In the genomic region with DNA sequence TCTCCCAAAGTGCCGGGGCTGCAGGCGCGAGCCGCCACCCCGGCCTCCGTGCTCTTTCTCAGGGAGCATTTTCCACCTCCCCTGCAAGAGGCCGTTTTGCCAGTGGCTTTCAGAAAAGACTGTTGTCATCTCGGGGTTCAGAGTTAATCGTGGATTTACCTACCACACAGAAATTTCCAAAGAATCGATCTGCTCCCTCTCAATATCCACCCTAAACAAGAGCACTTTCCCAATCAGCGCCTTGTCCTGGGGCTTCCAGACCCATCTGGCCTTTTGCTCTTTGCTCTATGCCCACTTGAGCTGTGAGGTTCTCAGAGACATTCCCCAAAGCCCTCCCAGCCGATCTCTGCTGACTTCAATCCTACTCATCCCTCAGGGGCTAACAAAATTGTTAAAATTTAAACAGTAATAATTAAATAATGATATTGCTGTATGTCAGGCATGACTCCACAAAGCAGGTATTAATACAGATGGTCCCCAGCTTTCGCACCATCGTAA, we compare ENCODE assay signal across 8 cellular contexts.
DNase-seq lines count a peak whose midpoint lies in the region; ATAC-seq and TF ChIP-seq lines count a peak whose summit lies in the region.

No MANE protein-coding gene starts in this region.

- H3K36me3 ChIP-seq in left lung, result no peaks in the 10 kb centered on the region

- TF ChIP-seq CTCF in left lung (IDR thresholded peaks at IDR 0.05) (no peak), foreskin fibroblast (IDR thresholded peaks at IDR 0.05; ENCODE audit: low read depth, low read length) (no peak)

- H3K27me3 Mint-ChIP-seq in activated CD4-positive, alpha-beta T cell treated with anti-CD3 and anti-CD28 coated beads, Interleukin-2, amount 10 ng/mL, durations not matched to agents 24 days and 14 days, result no peaks in the 10 kb centered on the region
- no peaks in the 10 kb centered on the region for H3K27me3 Mint-ChIP-seq in activated CD4-positive, alpha-beta memory T cell treated with anti-CD3 and anti-CD28 coated beads for 36 hours
- H3K27me3 Mint-ChIP-seq in stimulated activated naive CD8-positive, alpha-beta T cell treated with anti-CD3 and anti-CD28 coated beads, Interleukin-15, amount 100 ng/mL, for 72 hours, result peaks cover 8% of the 10 kb centered on the region

- no peaks in the 10 kb centered on the region for H3K9me3 ChIP-seq in left lung

- H3K4me1 Mint-ChIP-seq in activated CD4-positive, alpha-beta T cell treated with anti-CD3 and anti-CD28 coated beads, Interleukin-2, amount 10 ng/mL, durations not matched to agents 24 days and 14 days, result peaks cover 32% of the 10 kb centered on the region
- H3K4me1 Mint-ChIP-seq in activated CD4-positive, alpha-beta memory T cell treated with anti-CD3 and anti-CD28 coated beads for 36 hours (ENCODE audit: low read depth), result peaks cover 34% of the 10 kb centered on the region
- peaks cover 47% of the 10 kb centered on the region for H3K4me1 Mint-ChIP-seq in stimulated activated naive CD8-positive, alpha-beta T cell treated with anti-CD3 and anti-CD28 coated beads, Interleukin-15, amount 100 ng/mL, for 72 hours

- H3K27me3 ChIP-seq in left lung, result no peaks in the 10 kb centered on the region

- peak overlapping the region; percentile 86 for H3K27ac Mint-ChIP-seq in activated CD4-positive, alpha-beta T cell treated with anti-CD3 and anti-CD28 coated beads, Interleukin-2, amount 10 ng/mL, durations not matched to agents 24 days and 14 days
- peak overlapping the region; percentile 47 for H3K27ac Mint-ChIP-seq in activated CD4-positive, alpha-beta memory T cell treated with anti-CD3 and anti-CD28 coated beads for 36 hours
- H3K27ac Mint-ChIP-seq in stimulated activated naive CD8-positive, alpha-beta T cell treated with anti-CD3 and anti-CD28 coated beads, Interleukin-15, amount 100 ng/mL, for 72 hours, result peak overlapping the region in 1 of 2 donors; percentile 35

- H3K36me3 Mint-ChIP-seq in activated CD4-positive, alpha-beta T cell treated with anti-CD3 and anti-CD28 coated beads, Interleukin-2, amount 10 ng/mL, durations not matched to agents 24 days and 14 days (ENCODE audit: low read depth), result peaks cover 8% of the 10 kb centered on the region
- no peaks in the 10 kb centered on the region for H3K36me3 Mint-ChIP-seq in activated CD4-positive, alpha-beta memory T cell treated with anti-CD3 and anti-CD28 coated beads for 36 hours

- intact Hi-C loops in activated CD4-positive, alpha-beta T cell treated with anti-CD3 and anti-CD28 coated beads, Interleukin-2, amount 10 ng/mL, durations not matched to agents 24 days and 14 days (cut with micrococcal nuclease), result loop anchor here (1.0 to 10.0 kb wide), 7 partner anchors 54 to 518 kb away; no protein-coding TSS in a partner anchor
- intact Hi-C loops in activated CD4-positive, alpha-beta memory T cell treated with anti-CD3 and anti-CD28 coated beads for 36 hours (cut with micrococcal nuclease), result loop anchor here (1.0 to 10.0 kb wide), 6 partner anchors 36 to 518 kb away; no protein-coding TSS in a partner anchor
- intact Hi-C loops in left lung (cut with DNase I), result loop anchor here in 1 of 2 donors (10.0 kb wide), 1 partner anchor 368 kb away; the partner anchor contains the start of gene RAD52

- H3K9me3 Mint-ChIP-seq in activated CD4-positive, alpha-beta T cell treated with anti-CD3 and anti-CD28 coated beads, Interleukin-2, amount 10 ng/mL, durations not matched to agents 24 days and 14 days, result no peaks in the 10 kb centered on the region
- no peaks in the 10 kb centered on the region for H3K9me3 Mint-ChIP-seq in activated CD4-positive, alpha-beta memory T cell treated with anti-CD3 and anti-CD28 coated beads for 36 hours
- peaks cover 0 to 6% of the 10 kb centered on the region in 2 donors for H3K9me3 Mint-ChIP-seq in stimulated activated naive CD8-positive, alpha-beta T cell treated with anti-CD3 and anti-CD28 coated beads, Interleukin-15, amount 100 ng/mL, for 72 hours

- peak overlapping the region; percentile 53 to 63 for H3K27ac ChIP-seq in left lung

- H3K4me3 ChIP-seq in left lung, result no peak overlapping the region
- H3K4me3 ChIP-seq in foreskin fibroblast (ENCODE audit: low read depth in 1 of 2, low read length in 2 of 2), result no peak overlapping the region

- no peak for ATAC-seq in left lung
- ATAC-seq in stimulated activated naive CD8-positive, alpha-beta T cell treated with anti-CD3 and anti-CD28 coated beads, Interleukin-15, amount 100 ng/mL, for 72 hours, result no peak
- no peak for ATAC-seq in HG02623 (IDR thresholded peaks at IDR 0.05; ENCODE audit: unreplicated experiment)

- H3K4me3 Mint-ChIP-seq in activated CD4-positive, alpha-beta T cell treated with anti-CD3 and anti-CD28 coated beads, Interleukin-2, amount 10 ng/mL, durations not matched to agents 24 days and 14 days, result peak overlapping the region; percentile 55
- peak overlapping the region; percentile 34 for H3K4me3 Mint-ChIP-seq in activated CD4-positive, alpha-beta memory T cell treated with anti-CD3 and anti-CD28 coated beads for 36 hours
- peak overlapping the region; percentile 41 to 46 for H3K4me3 Mint-ChIP-seq in stimulated activated naive CD8-positive, alpha-beta T cell treated with anti-CD3 and anti-CD28 coated beads, Interleukin-15, amount 100 ng/mL, for 72 hours

- peaks cover 13 to 49% of the 10 kb centered on the region in 2 donors for H3K4me1 ChIP-seq in left lung

- CTCF ChIA-PET in activated CD4-positive, alpha-beta memory T cell treated with anti-CD3 and anti-CD28 coated beads for 36 hours (lab: Charles Lee), result interaction anchor here (0.8 to 5.2 kb wide), 42 partner anchors 9 to 1007 kb away, joined by 3 to 119 read pairs (median 5); partner anchors contain the start of genes RAD52 and WNK1

- POLR2A ChIA-PET in activated CD4-positive, alpha-beta memory T cell treated with anti-CD3 and anti-CD28 coated beads for 36 hours (lab: Charles Lee), result interaction anchor here (1.2 to 2.7 kb wide), 2 partner anchors 109 to 176 kb away, joined by 3 to 27 read pairs; partner anchors contain the start of gene WNK1

- no peak for DNase-seq in activated CD4-positive, alpha-beta T cell treated with anti-CD3 and anti-CD28 coated beads, Interleukin-2, amount 10 ng/mL, durations not matched to agents 24 days and 14 days
- no peak for DNase-seq in activated CD4-positive, alpha-beta T cell treated with anti-CD3 and anti-CD28 coated beads for 48 hours
- DNase-seq in activated CD4-positive, alpha-beta memory T cell treated with anti-CD3 and anti-CD28 coated beads for 36 hours, result no peak
- no peak for DNase-seq in left lung
- no peak for DNase-seq in stimulated activated naive CD8-positive, alpha-beta T cell treated with anti-CD3 and anti-CD28 coated beads, Interleukin-15, amount 100 ng/mL, for 72 hours
- no peak for DNase-seq in NCI-H69 (lab: John Stamatoyannopoulos, UW)
- DNase-seq in foreskin fibroblast, result no peak
